In genomic region chr6:56594699-56595098, GRCh38 we compare ENCODE assay signal across 11 cellular contexts. TPM values are rescaled to one million over a fixed set of nuclear protein-coding genes. Genes with fewer than 3 reads are reported as not detected.
DNase-seq lines count a peak whose midpoint lies in the region; ATAC-seq and TF ChIP-seq lines count a peak whose summit lies in the region.
"Had no signal": no experiment of that assay in that cellular context is flagged by ENCODE, and none has a peak within 500 bp of the region (broad histone marks: within the 10 kb centered on the region; RNA-seq: fewer than 3 reads in every experiment).

No MANE protein-coding gene starts in this region.

- no peak for TF ChIP-seq CTCF in body of pancreas (IDR thresholded peaks at IDR 0.05)
- TF ChIP-seq CTCF in WTC11 (IDR thresholded peaks at IDR 0.05), result no peak

- H3K27me3 ChIP-seq in body of pancreas, result no peaks in the 10 kb centered on the region

- H3K9me3 Mint-ChIP-seq in activated naive CD8-positive, alpha-beta T cell treated with anti-CD3 and anti-CD28 coated beads for 36 hours, result no peaks in the 10 kb centered on the region
- no peaks in the 10 kb centered on the region for H3K9me3 Mint-ChIP-seq in activated naive CD8-positive, alpha-beta T cell treated with anti-CD3 and anti-CD28 coated beads, Interleukin-2, amount 50 U/mL, for 24 hours
- no peaks in the 10 kb centered on the region for H3K9me3 Mint-ChIP-seq in WTC11
- H3K9me3 Mint-ChIP-seq: T-helper 2 cell treated with Interferon-gamma antibody and Interleukin-4, amounts not matched to agents 5 μg/mL and 100 μg/mL, for 36 hours had no signal

- no peak overlapping the region for H3K4me3 Mint-ChIP-seq in activated naive CD8-positive, alpha-beta T cell treated with anti-CD3 and anti-CD28 coated beads for 36 hours
- H3K4me3 Mint-ChIP-seq in activated naive CD8-positive, alpha-beta T cell treated with anti-CD3 and anti-CD28 coated beads, Interleukin-2, amount 50 U/mL, for 24 hours, result no peak overlapping the region
- no peak overlapping the region for H3K4me3 Mint-ChIP-seq in WTC11

- no peaks in the 10 kb centered on the region for H3K36me3 Mint-ChIP-seq in activated naive CD8-positive, alpha-beta T cell treated with anti-CD3 and anti-CD28 coated beads for 36 hours
- H3K36me3 Mint-ChIP-seq in activated naive CD8-positive, alpha-beta T cell treated with anti-CD3 and anti-CD28 coated beads, Interleukin-2, amount 50 U/mL, for 24 hours (ENCODE audit: low read depth), result no peaks in the 10 kb centered on the region
- H3K36me3 Mint-ChIP-seq in WTC11, result peaks cover 61% of the 10 kb centered on the region

- no peaks in the 10 kb centered on the region for H3K4me1 ChIP-seq in body of pancreas
- H3K4me1 ChIP-seq: psoas muscle had no signal

- peaks cover 10% of the 10 kb centered on the region for H3K27me3 Mint-ChIP-seq in activated naive CD8-positive, alpha-beta T cell treated with anti-CD3 and anti-CD28 coated beads for 36 hours
- peaks cover 2% of the 10 kb centered on the region for H3K27me3 Mint-ChIP-seq in activated naive CD8-positive, alpha-beta T cell treated with anti-CD3 and anti-CD28 coated beads, Interleukin-2, amount 50 U/mL, for 24 hours
- no peaks in the 10 kb centered on the region for H3K27me3 Mint-ChIP-seq in WTC11 (ENCODE audit: low read depth)

- peaks cover 21% of the 10 kb centered on the region for H3K4me1 Mint-ChIP-seq in activated naive CD8-positive, alpha-beta T cell treated with anti-CD3 and anti-CD28 coated beads for 36 hours
- H3K4me1 Mint-ChIP-seq in activated naive CD8-positive, alpha-beta T cell treated with anti-CD3 and anti-CD28 coated beads, Interleukin-2, amount 50 U/mL, for 24 hours, result peaks cover 21% of the 10 kb centered on the region
- H3K4me1 Mint-ChIP-seq in WTC11, result no peaks in the 10 kb centered on the region

- H3K4me3 ChIP-seq in body of pancreas, result no peak overlapping the region
- H3K4me3 ChIP-seq: coronary artery, psoas muscle had no signal

- DNase-seq in activated naive CD8-positive, alpha-beta T cell treated with anti-CD3 and anti-CD28 coated beads for 36 hours, result peak; percentile 1
- DNase-seq in activated naive CD8-positive, alpha-beta T cell treated with anti-CD3 and anti-CD28 coated beads, Interleukin-2, amount 50 U/mL, for 24 hours, result no peak
- DNase-seq in NCI-H2029 treated with DMSO at 0.1 percent for 48 hours (lab: John Stamatoyannopoulos, UW) (peak; percentile 54), body of pancreas (peak in 3 of 4 donors; percentile 13 to 39 (median 27)), WTC11 (ENCODE audit: low spot score) (no peak), superior temporal gyrus (ENCODE audit: extremely low spot score) (no peak)
- no peak for DNase-seq in effector CD4-positive, alpha-beta T cell
- DNase-seq: psoas muscle had no signal

- no peak overlapping the region for H3K27ac ChIP-seq in body of pancreas
- H3K27ac ChIP-seq: psoas muscle had no signal

- no peaks in the 10 kb centered on the region for H3K36me3 ChIP-seq in body of pancreas (replicated peaks in 1 of 2; ENCODE audit: insufficient read depth in 1 of 2, low read depth in 2 of 2)

- H3K9me3 ChIP-seq in body of pancreas, result no peaks in the 10 kb centered on the region
- H3K9me3 ChIP-seq: psoas muscle had no signal

- POLR2A ChIA-PET in WTC11 (lab: Charles Lee), result no interaction called here

- no peak overlapping the region for H3K27ac Mint-ChIP-seq in activated naive CD8-positive, alpha-beta T cell treated with anti-CD3 and anti-CD28 coated beads for 36 hours
- H3K27ac Mint-ChIP-seq in activated naive CD8-positive, alpha-beta T cell treated with anti-CD3 and anti-CD28 coated beads, Interleukin-2, amount 50 U/mL, for 24 hours, result no peak overlapping the region
- H3K27ac Mint-ChIP-seq in WTC11, result no peak overlapping the region

- ATAC-seq in activated naive CD8-positive, alpha-beta T cell treated with anti-CD3 and anti-CD28 coated beads, Interleukin-2, amount 50 U/mL, for 24 hours, result no peak
- ATAC-seq in body of pancreas (no peak), HG03565 (IDR thresholded peaks at IDR 0.05; ENCODE audit: unreplicated experiment) (no peak), WTC11 (no peak)

- intact Hi-C loops in body of pancreas (cut with DNase I), result loop anchor here (5.0 kb wide), 1 partner anchor 237 kb away; no protein-coding TSS in a partner anchor

- CTCF ChIA-PET in WTC11 (lab: Charles Lee), result interaction anchor here (0.7 to 1.9 kb wide), 16 partner anchors 9 to 266 kb away, joined by 3 to 8 read pairs (median 4); no protein-coding TSS in a partner anchor

- no peak for TF ChIP-seq POLR2A in body of pancreas (IDR thresholded peaks at IDR 0.05)

TF ChIP-seq in WTC11, 78 proteins besides CTCF, POLR2A, EP300 and RAD21:
- TF ChIP-seq, protein P1, sequence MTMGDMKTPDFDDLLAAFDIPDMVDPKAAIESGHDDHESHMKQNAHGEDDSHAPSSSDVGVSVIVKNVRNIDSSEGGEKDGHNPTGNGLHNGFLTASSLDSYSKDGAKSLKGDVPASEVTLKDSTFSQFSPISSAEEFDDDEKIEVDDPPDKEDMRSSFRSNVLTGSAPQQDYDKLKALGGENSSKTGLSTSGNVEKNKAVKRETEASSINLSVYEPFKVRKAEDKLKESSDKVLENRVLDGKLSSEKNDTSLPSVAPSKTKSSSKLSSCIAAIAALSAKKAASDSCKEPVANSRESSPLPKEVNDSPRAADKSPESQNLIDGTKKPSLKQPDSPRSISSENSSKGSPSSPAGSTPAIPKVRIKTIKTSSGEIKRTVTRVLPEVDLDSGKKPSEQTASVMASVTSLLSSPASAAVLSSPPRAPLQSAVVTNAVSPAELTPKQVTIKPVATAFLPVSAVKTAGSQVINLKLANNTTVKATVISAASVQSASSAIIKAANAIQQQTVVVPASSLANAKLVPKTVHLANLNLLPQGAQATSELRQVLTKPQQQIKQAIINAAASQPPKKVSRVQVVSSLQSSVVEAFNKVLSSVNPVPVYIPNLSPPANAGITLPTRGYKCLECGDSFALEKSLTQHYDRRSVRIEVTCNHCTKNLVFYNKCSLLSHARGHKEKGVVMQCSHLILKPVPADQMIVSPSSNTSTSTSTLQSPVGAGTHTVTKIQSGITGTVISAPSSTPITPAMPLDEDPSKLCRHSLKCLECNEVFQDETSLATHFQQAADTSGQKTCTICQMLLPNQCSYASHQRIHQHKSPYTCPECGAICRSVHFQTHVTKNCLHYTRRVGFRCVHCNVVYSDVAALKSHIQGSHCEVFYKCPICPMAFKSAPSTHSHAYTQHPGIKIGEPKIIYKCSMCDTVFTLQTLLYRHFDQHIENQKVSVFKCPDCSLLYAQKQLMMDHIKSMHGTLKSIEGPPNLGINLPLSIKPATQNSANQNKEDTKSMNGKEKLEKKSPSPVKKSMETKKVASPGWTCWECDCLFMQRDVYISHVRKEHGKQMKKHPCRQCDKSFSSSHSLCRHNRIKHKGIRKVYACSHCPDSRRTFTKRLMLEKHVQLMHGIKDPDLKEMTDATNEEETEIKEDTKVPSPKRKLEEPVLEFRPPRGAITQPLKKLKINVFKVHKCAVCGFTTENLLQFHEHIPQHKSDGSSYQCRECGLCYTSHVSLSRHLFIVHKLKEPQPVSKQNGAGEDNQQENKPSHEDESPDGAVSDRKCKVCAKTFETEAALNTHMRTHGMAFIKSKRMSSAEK (CRISPR knock-in tag; IDR thresholded peaks at IDR 0.05; ENCODE audit: borderline replicate concordance), result no peak

RNA-seq across cellular contexts. Expression of gene DST, which starts 48.0 kb away (rescaled TPM):
- total RNA-seq in activated naive CD8-positive, alpha-beta T cell treated with anti-CD3 and anti-CD28 coated beads for 36 hours, result 1 to 10 TPM; 1.8 to 2.9 TPM
- total RNA-seq in body of pancreas (100 to 1,000 TPM; 105 to 117 TPM), WTC11 (2021) (102 to 132 TPM (median 105 TPM) in 3 replicates)

Comparison
In these comparisons a context has a peak if more than half of its experiments do, and no peak if none do; other contexts are left out.
1. DNase-seq: peak in activated naive CD8-positive, alpha-beta T cell treated with anti-CD3 and anti-CD28 coated beads for 36 hours (single experiment), NCI-H2029 treated with DMSO at 0.1 percent for 48 hours (single experiment) and body of pancreas (3 of 4); none in activated naive CD8-positive, alpha-beta T cell treated with anti-CD3 and anti-CD28 coated beads, Interleukin-2, amount 50 U/mL, for 24 hours (single experiment), WTC11 (single experiment), effector CD4-positive, alpha-beta T cell (single experiment) and superior temporal gyrus (single experiment).
2. RNA of gene DST, which starts 48.0 kb away (total RNA-seq): 102 to 132 TPM in WTC11 and 105 to 117 TPM in body of pancreas; 1.8 to 2.9 TPM in activated naive CD8-positive, alpha-beta T cell treated with anti-CD3 and anti-CD28 coated beads for 36 hours; every median in the first group is over 10 times any median in the second.